In the genomic region with DNA sequence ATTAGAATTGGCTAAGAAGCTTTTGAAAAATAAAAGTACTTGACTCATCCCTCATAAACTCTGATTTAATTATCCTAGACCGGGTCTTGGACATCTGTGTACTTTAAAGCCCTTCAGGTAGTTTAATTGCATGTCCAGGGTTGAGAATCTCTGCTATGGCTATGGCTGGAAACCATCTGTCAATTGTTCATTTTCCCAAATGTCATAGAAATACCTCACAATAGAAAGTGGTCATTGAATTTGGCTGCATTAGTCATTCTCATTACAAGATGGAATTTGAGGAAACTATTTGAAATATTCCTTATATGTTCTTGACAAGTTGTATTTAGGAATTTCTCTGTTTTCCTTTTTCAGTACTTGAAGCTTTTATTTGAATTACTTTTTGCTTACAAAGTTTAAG, we compare ENCODE assay signal across 26 cellular contexts.
A peak's percentile ranks its signal among the peaks of the same experiment; 100 is the strongest.
DNase-seq lines count a peak whose midpoint lies in the region; ATAC-seq, FAIRE-seq and TF ChIP-seq lines count a peak whose summit lies in the region.
"Had no signal": no experiment of that assay in that cellular context is flagged by ENCODE, and none has a peak within 500 bp of the region (broad histone marks: within the 10 kb centered on the region; RNA-seq: fewer than 3 reads in every experiment).

No MANE protein-coding gene starts in this region.

- no peaks in the 10 kb centered on the region for H3K27me3 Mint-ChIP-seq in astrocyte (ENCODE audit: low read depth, unreplicated experiment)
- no peaks in the 10 kb centered on the region for H3K27me3 Mint-ChIP-seq in chondrocyte (ENCODE audit: low read depth)
- H3K27me3 Mint-ChIP-seq: T-helper 17 cell had no signal

- H3K4me2 ChIP-seq in SK-N-SH, result no peak overlapping the region
- H3K4me2 ChIP-seq in astrocyte (ENCODE audit: low read length), result no peak overlapping the region

- H3K27ac ChIP-seq in SK-N-SH (ENCODE audit: low read depth in 2 of 2, low read length in 1 of 2), result no peak overlapping the region
- H3K27ac ChIP-seq in astrocyte (ENCODE audit: low read depth, low read length), result no peak overlapping the region
- H3K27ac ChIP-seq: C4-2B, HL-60, SK-N-MC had no signal

- TF ChIP-seq RAD21 in SK-N-SH (IDR thresholded peaks at IDR 0.05; ENCODE audit: low read length), result no peak

- H3K36me3 Mint-ChIP-seq in astrocyte (ENCODE audit: low read depth, unreplicated experiment) (no peaks in the 10 kb centered on the region), chondrocyte (ENCODE audit: low read depth) (peaks cover 4% of the 10 kb centered on the region)
- H3K36me3 Mint-ChIP-seq: CD8-positive, alpha-beta T cell had no signal

- 0% methylated on average over 1 of the region's 1 CpG for WGBS in SK-N-SH (ENCODE audit: low lambda C conversion rate)

- H3K36me3 ChIP-seq in SK-N-SH (replicated peaks in 1 of 2; ENCODE audit: control insufficient read depth in 1 of 2, insufficient read depth in 2 of 2, low read length in 1 of 2), result no peaks in the 10 kb centered on the region
- H3K36me3 ChIP-seq in astrocyte (ENCODE audit: insufficient read depth, low read length), result no peaks in the 10 kb centered on the region

- TF ChIP-seq CTCF in SK-N-SH (IDR thresholded peaks at IDR 0.05) (no peak), astrocyte (IDR thresholded peaks at IDR 0.05; ENCODE audit: insufficient read depth, low read depth, low read length) (no peak), chondrocyte (IDR thresholded peaks at IDR 0.05) (no peak), GM20000 (IDR thresholded peaks at IDR 0.05; ENCODE audit: extremely low read depth, missing control alignments) (no peak)

- H4K20me1 ChIP-seq in SK-N-SH (ENCODE audit: insufficient read depth) (no peaks in the 10 kb centered on the region), astrocyte (ENCODE audit: insufficient read depth, low read length) (no peaks in the 10 kb centered on the region)

- FAIRE-seq in astrocyte (lab: Jason Lieb, UNC), result peak; percentile 32
- FAIRE-seq in urothelium cell line (lab: Jason Lieb, UNC), result no peak
- FAIRE-seq: A204.1, G401.6, H1 had no signal

- H2AFZ ChIP-seq in SK-N-SH (ENCODE audit: low read depth), result no peak overlapping the region
- H2AFZ ChIP-seq in astrocyte (ENCODE audit: low read depth, low read length), result no peak overlapping the region

- POLR2A ChIA-PET in SK-N-SH (lab: Yijun Ruan, JAX), result no interaction called here

- peaks cover 6% of the 10 kb centered on the region for H3K9me3 Mint-ChIP-seq in astrocyte (ENCODE audit: unreplicated experiment)
- peaks cover 14% of the 10 kb centered on the region for H3K9me3 Mint-ChIP-seq in chondrocyte (ENCODE audit: low read depth)

- H3K27ac Mint-ChIP-seq in astrocyte (ENCODE audit: unreplicated experiment), result no peak overlapping the region
- no peak overlapping the region for H3K27ac Mint-ChIP-seq in chondrocyte (ENCODE audit: unreplicated experiment)
- H3K27ac Mint-ChIP-seq: CD8-positive, alpha-beta T cell; T-helper 17 cell had no signal

- H3K79me2 ChIP-seq in SK-N-SH (ENCODE audit: insufficient read depth) (no peaks in the 10 kb centered on the region), astrocyte (ENCODE audit: insufficient read depth, low read length) (no peaks in the 10 kb centered on the region)

- no peaks in the 10 kb centered on the region for H3F3A ChIP-seq in SK-N-SH (replicated peaks; ENCODE audit: insufficient read depth)

- H3K4me1 Mint-ChIP-seq in astrocyte (ENCODE audit: low read depth, unreplicated experiment) (peaks cover 2% of the 10 kb centered on the region), chondrocyte (ENCODE audit: low read depth) (peaks cover 8% of the 10 kb centered on the region)
- H3K4me1 Mint-ChIP-seq: T-helper 17 cell had no signal

- TF ChIP-seq EP300 in SK-N-SH (IDR thresholded peaks at IDR 0.05; ENCODE audit: borderline replicate concordance in 1 of 2, low read depth in 1 of 2, low read length in 1 of 2), result no peak

- H3K9ac ChIP-seq in SK-N-SH (no peak overlapping the region), astrocyte (ENCODE audit: low read length) (no peak overlapping the region)

- H3K4me3 ChIP-seq in SK-N-SH (ENCODE audit: low read depth in 2 of 2, low read length in 1 of 2) (no peak overlapping the region), astrocyte (ENCODE audit: insufficient read depth, low read depth, low read length) (no peak overlapping the region)
- H3K4me3 ChIP-seq: SK-N-MC had no signal

- H3K27me3 ChIP-seq in SK-N-SH (ENCODE audit: insufficient read depth) (no peaks in the 10 kb centered on the region), astrocyte (ENCODE audit: insufficient read depth, low read length) (no peaks in the 10 kb centered on the region)

- CTCF ChIA-PET in SK-N-SH (lab: Yijun Ruan, JAX), result interaction anchor here (1.0 kb wide), 1 partner anchor 263 kb away, joined by 3 read pairs; no protein-coding TSS in a partner anchor

- H3K4me3 Mint-ChIP-seq in astrocyte (ENCODE audit: unreplicated experiment) (no peak overlapping the region), chondrocyte (ENCODE audit: unreplicated experiment) (no peak overlapping the region)
- H3K4me3 Mint-ChIP-seq: CD8-positive, alpha-beta T cell; T-helper 17 cell had no signal

- no peaks in the 10 kb centered on the region for H3K9me3 ChIP-seq in SK-N-SH
- no peaks in the 10 kb centered on the region for H3K9me3 ChIP-seq in astrocyte (ENCODE audit: insufficient read depth, low read depth, low read length)

- ATAC-seq in SK-N-SH treated with all-trans-retinoic acid at 6 μM for 48 hours, result no peak
- ATAC-seq: CD8-positive, alpha-beta T cell; Panc1; T-helper 17 cell had no signal

- H3K9me2 ChIP-seq in SK-N-SH, result no peaks in the 10 kb centered on the region

- DNase-seq in SK-N-SH (no peak), NCI-H524 treated with DMSO at 0.1 percent for 48 hours (lab: John Stamatoyannopoulos, UW) (peak; percentile 98), astrocyte (ENCODE audit: low read depth) (peak; percentile 8), urothelium cell line (ENCODE audit: low spot score) (peak; percentile 8), NCI-H526 treated with DMSO at 0.1 percent for 48 hours (lab: John Stamatoyannopoulos, UW) (no peak), chondrocyte (ENCODE audit: low spot score) (no peak), GM20000 (ENCODE audit: low spot score) (no peak)
- DNase-seq: CD8-positive, alpha-beta T cell; DMS153; HCEC 1CT; NCI-H1048; NCI-H1436; NCI-H2081 treated with DMSO at 0.1 percent for 48 hours; NCI-H2171 treated with DMSO at 0.1 percent for 48 hours; NCI-H345; NCI-H510A treated with DMSO at 0.1 percent for 48 hours; SHP77 treated with DMSO at 0.1 percent for 48 hours; T-helper 17 cell had no signal

- no peaks in the 10 kb centered on the region for H3K4me1 ChIP-seq in SK-N-SH (ENCODE audit: control insufficient read depth in 1 of 2, insufficient read depth in 2 of 2, low read depth in 1 of 2, low read length in 1 of 2)
- no peaks in the 10 kb centered on the region for H3K4me1 ChIP-seq in astrocyte (ENCODE audit: insufficient read depth, low read length)

TF ChIP-seq in SK-N-SH treated with all-trans-retinoic acid at 6 μM for 48 hours, 23 proteins besides CTCF, POLR2A, EP300 and RAD21 (continues in another document):
- TF ChIP-seq, protein P1, sequence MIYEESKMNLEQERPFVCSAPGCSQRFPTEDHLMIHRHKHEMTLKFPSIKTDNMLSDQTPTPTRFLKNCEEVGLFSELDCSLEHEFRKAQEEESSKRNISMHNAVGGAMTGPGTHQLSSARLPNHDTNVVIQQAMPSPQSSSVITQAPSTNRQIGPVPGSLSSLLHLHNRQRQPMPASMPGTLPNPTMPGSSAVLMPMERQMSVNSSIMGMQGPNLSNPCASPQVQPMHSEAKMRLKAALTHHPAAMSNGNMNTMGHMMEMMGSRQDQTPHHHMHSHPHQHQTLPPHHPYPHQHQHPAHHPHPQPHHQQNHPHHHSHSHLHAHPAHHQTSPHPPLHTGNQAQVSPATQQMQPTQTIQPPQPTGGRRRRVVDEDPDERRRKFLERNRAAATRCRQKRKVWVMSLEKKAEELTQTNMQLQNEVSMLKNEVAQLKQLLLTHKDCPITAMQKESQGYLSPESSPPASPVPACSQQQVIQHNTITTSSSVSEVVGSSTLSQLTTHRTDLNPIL (CRISPR knock-in tag; IDR thresholded peaks at IDR 0.05; ENCODE audit: low read depth), result peak; percentile 35; the same call in 1 of the 2 replicates
- TF ChIP-seq CSDC2 (CRISPR knock-in tag; IDR thresholded peaks at IDR 0.05), result 0 out of 2 replicates have a peak, but pooled peaks have one; percentile 36

TF ChIP-seq in SK-N-SH, 30 proteins besides CTCF, POLR2A, EP300 and RAD21 (continues in another document):
- TF ChIP-seq, protein P2, sequence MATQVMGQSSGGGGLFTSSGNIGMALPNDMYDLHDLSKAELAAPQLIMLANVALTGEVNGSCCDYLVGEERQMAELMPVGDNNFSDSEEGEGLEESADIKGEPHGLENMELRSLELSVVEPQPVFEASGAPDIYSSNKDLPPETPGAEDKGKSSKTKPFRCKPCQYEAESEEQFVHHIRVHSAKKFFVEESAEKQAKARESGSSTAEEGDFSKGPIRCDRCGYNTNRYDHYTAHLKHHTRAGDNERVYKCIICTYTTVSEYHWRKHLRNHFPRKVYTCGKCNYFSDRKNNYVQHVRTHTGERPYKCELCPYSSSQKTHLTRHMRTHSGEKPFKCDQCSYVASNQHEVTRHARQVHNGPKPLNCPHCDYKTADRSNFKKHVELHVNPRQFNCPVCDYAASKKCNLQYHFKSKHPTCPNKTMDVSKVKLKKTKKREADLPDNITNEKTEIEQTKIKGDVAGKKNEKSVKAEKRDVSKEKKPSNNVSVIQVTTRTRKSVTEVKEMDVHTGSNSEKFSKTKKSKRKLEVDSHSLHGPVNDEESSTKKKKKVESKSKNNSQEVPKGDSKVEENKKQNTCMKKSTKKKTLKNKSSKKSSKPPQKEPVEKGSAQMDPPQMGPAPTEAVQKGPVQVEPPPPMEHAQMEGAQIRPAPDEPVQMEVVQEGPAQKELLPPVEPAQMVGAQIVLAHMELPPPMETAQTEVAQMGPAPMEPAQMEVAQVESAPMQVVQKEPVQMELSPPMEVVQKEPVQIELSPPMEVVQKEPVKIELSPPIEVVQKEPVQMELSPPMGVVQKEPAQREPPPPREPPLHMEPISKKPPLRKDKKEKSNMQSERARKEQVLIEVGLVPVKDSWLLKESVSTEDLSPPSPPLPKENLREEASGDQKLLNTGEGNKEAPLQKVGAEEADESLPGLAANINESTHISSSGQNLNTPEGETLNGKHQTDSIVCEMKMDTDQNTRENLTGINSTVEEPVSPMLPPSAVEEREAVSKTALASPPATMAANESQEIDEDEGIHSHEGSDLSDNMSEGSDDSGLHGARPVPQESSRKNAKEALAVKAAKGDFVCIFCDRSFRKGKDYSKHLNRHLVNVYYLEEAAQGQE (IDR thresholded peaks at IDR 0.05; ENCODE audit: low read depth, low read length), result no peak
- TF ChIP-seq SMC3 (IDR thresholded peaks at IDR 0.05; ENCODE audit: low read depth, low read length) (no peak), YY1 (IDR thresholded peaks at IDR 0.05; ENCODE audit: low read depth) (no peak), FOXM1 (IDR thresholded peaks at IDR 0.05; ENCODE audit: low read depth) (no peak), TCF12 (IDR thresholded peaks at IDR 0.05) (no peak)

Comparison
In these comparisons a context has a peak if more than half of its experiments do, and no peak if none do; other contexts are left out.
1. DNase-seq: peak in NCI-H524 treated with DMSO at 0.1 percent for 48 hours (single experiment), astrocyte (single experiment) and urothelium cell line (single experiment); none in SK-N-SH (single experiment), NCI-H526 treated with DMSO at 0.1 percent for 48 hours (single experiment), chondrocyte (single experiment) and GM20000 (single experiment).